In genomic region chr11:128582496-128583366, GRCh38 we compare ENCODE assay signal across 9 cellular contexts. TPM values are rescaled to one million over a fixed set of nuclear protein-coding genes. Genes with fewer than 3 reads are reported as not detected.
DNase-seq lines count a peak whose midpoint lies in the region; ATAC-seq, FAIRE-seq and TF ChIP-seq lines count a peak whose summit lies in the region.
"Had no signal": no experiment of that assay in that cellular context is flagged by ENCODE, and none has a peak within 500 bp of the region (broad histone marks: within the 10 kb centered on the region; RNA-seq: fewer than 3 reads in every experiment).

No MANE protein-coding gene starts in this region.

- WGBS in H1 (ENCODE audit: extremely low coverage in 1 of 2, insufficient coverage in 1 of 2, insufficient read length in 1 of 2, insufficient replicate concordance in 2 of 2, low coverage in 1 of 2, low lambda C conversion rate in 2 of 2, missing lambda C conversion rate in 1 of 2), 2 experiments: 3% methylated on average over 8 of the region's 8 CpGs; no CpG with 5 or more reads in 1 of the 2 experiments

- peaks cover 4% of the 10 kb centered on the region for H3K9me3 Mint-ChIP-seq in nephron progenitor cell

- no peaks in the 10 kb centered on the region for H3K36me3 ChIP-seq in H1 (ENCODE audit: control insufficient read depth in 2 of 4, insufficient read depth in 4 of 4, low read length in 3 of 4)
- H3K36me3 ChIP-seq in tibial artery: no peaks in the 10 kb centered on the region

- DNase-seq in EL (peak; percentile 89), NCI-H2196 treated with DMSO at 0.1 percent for 48 hours (lab: John Stamatoyannopoulos, UW; ENCODE audit: unreplicated experiment) (peak; percentile 59), H1 (ENCODE audit: low read depth in 1 of 2, low spot score in 2 of 2) (peak in 1 of 2 experiments; percentile 50), nephron progenitor cell (peak; percentile 44), tibial artery (no peak), NCI-H446 (lab: John Stamatoyannopoulos, UW) (no peak), cerebellum (ENCODE audit: low spot score) (no peak)

- no peak overlapping the region; the same call in 1 of the 2 replicates for H2BK12ac ChIP-seq in H1 (ENCODE audit: low read depth, low read length)

- H3K56ac ChIP-seq in H1 (replicated peaks; ENCODE audit: insufficient read length, low read depth, low read length): no peak overlapping the region

- H4K20me1 ChIP-seq in H1 (replicated peaks in 1 of 2; ENCODE audit: control insufficient read depth in 1 of 2, insufficient read depth in 2 of 2, low read length in 2 of 2): no peaks in the 10 kb centered on the region

- peak overlapping the region; percentile 59 to 60 for H3K4me2 ChIP-seq in H1 (ENCODE audit: insufficient read depth in 1 of 2, low read depth in 2 of 2, low read length in 2 of 2)

- H2BK5ac ChIP-seq in H1 (ENCODE audit: low read depth, low read length): peak overlapping the region; percentile 72; the same call in 1 of the 2 replicates

- peak overlapping the region; percentile 63 for H4K91ac ChIP-seq in H1 (replicated peaks; ENCODE audit: insufficient read length, low read length)

- H3K4ac ChIP-seq in H1 (replicated peaks; ENCODE audit: insufficient read length, low read depth, low read length): no peak overlapping the region

- intact Hi-C loops in tibial artery (cut with DNase I; ENCODE audit: low total_unique reads): no loop called here

- H4K5ac ChIP-seq in H1 (ENCODE audit: insufficient read length, low read depth, low read length): peak overlapping the region; percentile 66

- H2AFZ ChIP-seq in H1 (ENCODE audit: low read length): no peak overlapping the region

- H3K4me1 Mint-ChIP-seq in nephron progenitor cell: peaks cover 67% of the 10 kb centered on the region

- no peak overlapping the region for H2AK5ac ChIP-seq in H1 (ENCODE audit: low read depth, low read length)

- peak overlapping the region; percentile 3 to 48 (median 10); a peak in 6 of 8 replicates for H3K4me3 ChIP-seq in H1 (ENCODE audit: extremely low read depth in 1 of 4, insufficient read depth in 2 of 4, low read depth in 3 of 4, low read length in 4 of 4)
- no peak overlapping the region for H3K4me3 ChIP-seq in tibial artery

- H2BK15ac ChIP-seq in H1 (ENCODE audit: low read length): no peak overlapping the region

- no peak for TF ChIP-seq POLR2A in H1 (IDR thresholded peaks at IDR 0.05; ENCODE audit: control extremely low read depth in 1 of 2, low read depth in 2 of 2, low read length in 2 of 2)

- peaks cover 63% of the 10 kb centered on the region for H3K27me3 Mint-ChIP-seq in nephron progenitor cell (ENCODE audit: low read depth, poor library complexity)

- peaks cover 0 to 42% (median 20%) of the 10 kb centered on the region in 4 experiments for H3K4me1 ChIP-seq in H1 (replicated peaks in 1 of 4; ENCODE audit: control insufficient read depth in 3 of 4, insufficient read depth in 4 of 4, low read length in 3 of 4)
- no peaks in the 10 kb centered on the region for H3K4me1 ChIP-seq in tibial artery

- H2BK120ac ChIP-seq in H1 (replicated peaks; ENCODE audit: low read depth, low read length): no peak overlapping the region

- TF ChIP-seq EP300 in H1 (IDR thresholded peaks at IDR 0.05; ENCODE audit: borderline replicate concordance in 1 of 2, low read depth in 2 of 2, low read length in 2 of 2): no peak

- H3K27ac ChIP-seq in H1 (ENCODE audit: low read depth, low read length) (no peak overlapping the region), tibial artery (no peak overlapping the region)

- H3K23me2 ChIP-seq in H1 (ENCODE audit: low read depth, low read length): peaks cover 2% of the 10 kb centered on the region; the same call in 1 of the 2 replicates

- H3K9me3 ChIP-seq in H1 (ENCODE audit: insufficient read depth in 2 of 2, low read depth in 1 of 2, low read length in 1 of 2) (no peaks in the 10 kb centered on the region), tibial artery (no peaks in the 10 kb centered on the region)

- no peak for TF ChIP-seq RAD21 in H1 (IDR thresholded peaks at IDR 0.05 in 1 of 2, conservative IDR thresholded peaks at IDR 0.05 in 1 of 2; ENCODE audit: low read depth in 2 of 2, low read length in 2 of 2)

- peaks cover 0 to 54% of the 10 kb centered on the region in 2 experiments; a peak in 3 of 4 replicates for H3K79me2 ChIP-seq in H1 (ENCODE audit: control insufficient read depth in 1 of 2, insufficient read depth in 2 of 2, low read length in 2 of 2)

- peak overlapping the region; percentile 68; the same call in 1 of the 2 replicates for H2BK20ac ChIP-seq in H1 (ENCODE audit: low read length)

- CTCF ChIA-PET in H1 (lab: Charles Lee; ENCODE audit: partially characterized antibody): interaction anchor here (0.6 to 1.5 kb wide), 4 partner anchors 10 to 286 kb away, joined by 3 to 4 read pairs (median 4); no protein-coding TSS in a partner anchor

- H3K14ac ChIP-seq in H1 (ENCODE audit: insufficient read length): no peak overlapping the region

- H3K79me1 ChIP-seq in H1 (ENCODE audit: low read depth, low read length): no peaks in the 10 kb centered on the region

- H3K27me3 ChIP-seq in H1 (replicated peaks in 1 of 4; ENCODE audit: control insufficient read depth in 3 of 4, extremely low read depth in 1 of 4, insufficient read depth in 3 of 4, low read length in 3 of 4): no peaks in the 10 kb centered on the region; a peak in 1 of 7 replicates
- H3K27me3 ChIP-seq in tibial artery: peaks cover 0 to 30% of the 10 kb centered on the region in 2 donors

- no peak for ATAC-seq in HG03442 (IDR thresholded peaks at IDR 0.05; ENCODE audit: unreplicated experiment)

- peak; percentile 89 for FAIRE-seq in H1 (lab: Jason Lieb, UNC)
- FAIRE-seq: colon had no signal

- peak overlapping the region; percentile 41 for H3K4me3 Mint-ChIP-seq in nephron progenitor cell

- H3K27ac Mint-ChIP-seq in nephron progenitor cell: no peak overlapping the region

- H3K23ac ChIP-seq in H1 (ENCODE audit: insufficient read length): no peak overlapping the region

- no peak overlapping the region for H4K8ac ChIP-seq in H1 (ENCODE audit: extremely low read depth, insufficient read depth, low read length)

- peaks cover 8% of the 10 kb centered on the region for H3K36me3 Mint-ChIP-seq in nephron progenitor cell (ENCODE audit: low read depth)

- no peak overlapping the region for H3K9ac ChIP-seq in H1 (replicated peaks in 1 of 4; ENCODE audit: extremely low read depth in 1 of 4, low read depth in 3 of 4, low read length in 3 of 4)

- POLR2A ChIA-PET in H1 (lab: Charles Lee; ENCODE audit: partially characterized antibody): interaction anchor here (1.0 to 2.2 kb wide), 4 partner anchors 9 to 50 kb away, joined by 3 to 6 read pairs (median 3); no protein-coding TSS in a partner anchor

- H3K18ac ChIP-seq in H1 (ENCODE audit: extremely low read depth, low read length): peak overlapping the region; percentile 64; the same call in 1 of the 2 replicates

- TF ChIP-seq CTCF in H1 (IDR thresholded peaks at IDR 0.05; ENCODE audit: control extremely low read depth in 1 of 3, insufficient read depth in 1 of 3, low read depth in 1 of 3, low read length in 3 of 3) (no peak), nephron progenitor cell (IDR thresholded peaks at IDR 0.05) (no peak), tibial artery (IDR thresholded peaks at IDR 0.05) (no peak)

TF ChIP-seq in H1, 55 proteins besides CTCF, POLR2A, EP300 and RAD21 (continues in another document):
- no peak for TF ChIP-seq SUZ12 (IDR thresholded peaks at IDR 0.05; ENCODE audit: low read length)
- TF ChIP-seq CTBP2 (IDR thresholded peaks at IDR 0.05; ENCODE audit: borderline replicate concordance, insufficient read depth, insufficient read length, low read length): peak; percentile 40
- TF ChIP-seq PHF8 (conservative IDR thresholded peaks at IDR 0.05; ENCODE audit: low read depth, low read length): no peak
- peak; percentile 29; the same call in 1 of the 2 replicates for TF ChIP-seq SP1 (IDR thresholded peaks at IDR 0.05; ENCODE audit: low read depth, low read length)

RNA-seq across cellular contexts. Expression of gene ETS1, which starts 4.6 kb away (rescaled TPM):
- 33.7 and 35.3 TPM in 2 replicates for total RNA-seq in H1 (2021; fragmentation: NEBNext Ultra II Directional; extraction: Animal tissue kit (Norgen Biotek cat#: 25700))
- polyA plus RNA-seq in H1 (2011; rRNA removed): 10.0 and 10.7 TPM in 2 replicates
- 10.7 TPM for polyA plus RNA-seq in H1 (2011; cell fraction: cytosol; rRNA removed)
- 9.4 TPM for polyA plus RNA-seq in H1 (2011; cell fraction: nucleus; rRNA removed)
- 10.8 to 21.3 TPM (median 13.8 TPM) in 4 replicates for polyA plus RNA-seq in H1 (2012, experiment 1 of 2)
- 2.2 TPM for polyA plus RNA-seq in H1 (2012, experiment 2 of 2)
- 19.4 TPM for polyA plus RNA-seq in H1 (2013, experiment 1 of 2)
- polyA plus RNA-seq in H1 (2013, experiment 2 of 2): 18.6 TPM
- 23.9 and 26.2 TPM in 2 replicates for polyA minus RNA-seq in H1 (2011; rRNA and poly(A)+ RNA removed)
- 8.1 TPM for polyA minus RNA-seq in H1 (2011; cell fraction: cytosol; rRNA and poly(A)+ RNA removed)
- polyA minus RNA-seq in H1 (2011; cell fraction: nucleus; rRNA and poly(A)+ RNA removed): 26.0 TPM
- total RNA-seq in cerebellum: 14.6 TPM

Comparison
In these comparisons a context has a peak if more than half of its experiments do, and no peak if none do; other contexts are left out.
1. DNase-seq: peak in EL (single experiment), NCI-H2196 treated with DMSO at 0.1 percent for 48 hours (single experiment) and nephron progenitor cell (single experiment); none in tibial artery (0 of 2), NCI-H446 (0 of 2) and cerebellum (single experiment).
2. H3K4me3 ChIP-seq: peak in H1 (4 of 4); none in tibial artery (0 of 2).